14 cellular contexts compared by ENCODE assay signal in genomic region chr10:101223274-101224059, GRCh38. TPM values are rescaled to one million over a fixed set of nuclear protein-coding genes. Genes with fewer than 3 reads are reported as not detected.
DNase-seq lines count a peak whose midpoint lies in the region; ATAC-seq, FAIRE-seq and TF ChIP-seq lines count a peak whose summit lies in the region.
"Had no signal": no experiment of that assay in that cellular context is flagged by ENCODE, and none has a peak within 500 bp of the region (broad histone marks: within the 10 kb centered on the region; RNA-seq: fewer than 3 reads in every experiment).

No MANE protein-coding gene starts in this region.

- peaks cover 43% of the 10 kb centered on the region for H3K4me1 Mint-ChIP-seq in activated T-cell treated with anti-CD3 and anti-CD28 coated beads, Interleukin-2, amount 50 U/mL, for 4 hours (ENCODE audit: low read depth)

- H3K4me1 ChIP-seq in ascending aorta = peaks cover 4 to 38% of the 10 kb centered on the region in 2 donors
- peaks cover 49% of the 10 kb centered on the region for H3K4me1 ChIP-seq in lower lobe of right lung
- peaks cover 47 to 65% (median 61%) of the 10 kb centered on the region in 4 donors for H3K4me1 ChIP-seq in stomach
- H3K4me1 ChIP-seq: prostate gland had no signal

- H3K27ac ChIP-seq in ascending aorta (no peak overlapping the region), lower lobe of right lung (no peak overlapping the region), stomach (no peak overlapping the region)
- H3K27ac ChIP-seq: prostate gland had no signal

- intact Hi-C loops in ascending aorta (cut with DNase I) = no loop called here
- intact Hi-C loops in lower lobe of right lung (cut with DNase I) = no loop called here
- intact Hi-C loops in stomach (cut with DNase I; ENCODE audit: low total_unique reads) = no loop called here

- peaks cover 52% of the 10 kb centered on the region for H3K27me3 ChIP-seq in ascending aorta
- H3K27me3 ChIP-seq in lower lobe of right lung (ENCODE audit: low read depth) = peaks cover 100% of the 10 kb centered on the region
- peaks cover 50 to 100% (median 99%) of the 10 kb centered on the region in 3 donors for H3K27me3 ChIP-seq in stomach
- H3K27me3 ChIP-seq: MG63 had no signal

- ATAC-seq in activated T-cell treated with anti-CD3 and anti-CD28 coated beads, Interleukin-2, amount 50 U/mL, for 4 hours = peak in 1 of 2 donors; percentile 4
- no peak for ATAC-seq in lower lobe of right lung
- ATAC-seq in HG02852 (IDR thresholded peaks at IDR 0.05; ENCODE audit: unreplicated experiment) = no peak
- ATAC-seq: esophagus mucosa had no signal

- H3K4me3 Mint-ChIP-seq in activated T-cell treated with anti-CD3 and anti-CD28 coated beads, Interleukin-2, amount 50 U/mL, for 4 hours = peak overlapping the region; percentile 54

- no peak for TF ChIP-seq CTCF in ascending aorta (IDR thresholded peaks at IDR 0.05)
- TF ChIP-seq CTCF in lower lobe of right lung (IDR thresholded peaks at IDR 0.05) = no peak
- TF ChIP-seq CTCF in stomach (IDR thresholded peaks at IDR 0.05) = no peak

- H3K36me3 Mint-ChIP-seq in activated T-cell treated with anti-CD3 and anti-CD28 coated beads, Interleukin-2, amount 50 U/mL, for 4 hours (ENCODE audit: insufficient read depth) = no peaks in the 10 kb centered on the region

- FAIRE-seq in GM12891 (lab: Jason Lieb, UNC) = no peak

- no peaks in the 10 kb centered on the region for H3K9me3 Mint-ChIP-seq in activated T-cell treated with anti-CD3 and anti-CD28 coated beads, Interleukin-2, amount 50 U/mL, for 4 hours

- TF ChIP-seq POLR2A in stomach (IDR thresholded peaks at IDR 0.05) (no peak), GM12891 (IDR thresholded peaks at IDR 0.05; ENCODE audit: low read depth, low read length) (no peak)

- H3K4me3 ChIP-seq in ascending aorta = peak overlapping the region; percentile 52 to 61
- peak overlapping the region; percentile 49 for H3K4me3 ChIP-seq in lower lobe of right lung
- H3K4me3 ChIP-seq in stomach = peak overlapping the region; percentile 37 to 55 (median 46)
- H3K4me3 ChIP-seq: MG63 had no signal

- DNase-seq in activated T-cell treated with anti-CD3 and anti-CD28 coated beads, Interleukin-2, amount 50 U/mL, for 4 hours = no peak
- DNase-seq in activated T-cell treated with anti-CD3 and anti-CD28 coated beads for 4 hours (no peak), ascending aorta (ENCODE audit: low spot score in 2 of 2) (no peak), lower lobe of right lung (no peak), stomach (no peak), GM12891 (ENCODE audit: insufficient read length, low spot score) (no peak), T1000 (lab: John Stamatoyannopoulos, UW) (no peak)
- DNase-seq: amygdala, MG63, SHP77 treated with DMSO at 0.1 percent for 48 hours had no signal

- H3K36me3 ChIP-seq in ascending aorta = no peaks in the 10 kb centered on the region
- no peaks in the 10 kb centered on the region for H3K36me3 ChIP-seq in lower lobe of right lung
- no peaks in the 10 kb centered on the region for H3K36me3 ChIP-seq in stomach
- H3K36me3 ChIP-seq: MG63, prostate gland had no signal

- H3K9me3 ChIP-seq in ascending aorta (no peaks in the 10 kb centered on the region), lower lobe of right lung (no peaks in the 10 kb centered on the region), stomach (peaks cover 0 to 5% (median 0%) of the 10 kb centered on the region in 4 donors)
- H3K9me3 ChIP-seq: MG63, prostate gland had no signal

- peaks cover 88% of the 10 kb centered on the region for H3K27me3 Mint-ChIP-seq in activated T-cell treated with anti-CD3 and anti-CD28 coated beads, Interleukin-2, amount 50 U/mL, for 4 hours (ENCODE audit: low read depth)

- no peak for TF ChIP-seq EP300 in stomach (IDR thresholded peaks at IDR 0.05)

- WGBS in stomach, 5 donors = 6 to 14% (median 8%) methylated on average over 20 to 50 of the region's 50 CpGs

TF ChIP-seq in GM12891, 5 proteins besides CTCF, POLR2A, EP300 and RAD21:
- TF ChIP-seq PAX5 (IDR thresholded peaks at IDR 0.05; ENCODE audit: insufficient read depth, low read length, severe bottlenecking) = no peak
- no peak for TF ChIP-seq SPI1 (IDR thresholded peaks at IDR 0.05; ENCODE audit: low read depth, low read length)
- TF ChIP-seq POU2F2 (IDR thresholded peaks at IDR 0.05; ENCODE audit: low read depth, low read length) = no peak
- no peak for TF ChIP-seq POLR2AphosphoS5 (IDR thresholded peaks at IDR 0.05; ENCODE audit: low read depth, low read length)
- TF ChIP-seq TAF1 (IDR thresholded peaks at IDR 0.05; ENCODE audit: low read depth, low read length) = no peak

RNA-seq across cellular contexts. Expression of gene LBX1, which starts 5.8 kb away (rescaled TPM):
- not detected for total RNA-seq in activated T-cell treated with anti-CD3 and anti-CD28 coated beads, Interleukin-2, amount 50 U/mL, for 4 hours
- total RNA-seq in ascending aorta (not detected), lower lobe of right lung (not detected), stomach (not detected)
- polyA plus RNA-seq in stomach = not detected
- not detected for polyA plus RNA-seq in GM12891 (2012; ENCODE audit: low read depth, missing spikeins)
- total RNA-seq: esophagus mucosa, kidney epithelial cell, prostate gland had no signal
